21 cellular contexts compared by ENCODE assay signal in the genomic region with DNA sequence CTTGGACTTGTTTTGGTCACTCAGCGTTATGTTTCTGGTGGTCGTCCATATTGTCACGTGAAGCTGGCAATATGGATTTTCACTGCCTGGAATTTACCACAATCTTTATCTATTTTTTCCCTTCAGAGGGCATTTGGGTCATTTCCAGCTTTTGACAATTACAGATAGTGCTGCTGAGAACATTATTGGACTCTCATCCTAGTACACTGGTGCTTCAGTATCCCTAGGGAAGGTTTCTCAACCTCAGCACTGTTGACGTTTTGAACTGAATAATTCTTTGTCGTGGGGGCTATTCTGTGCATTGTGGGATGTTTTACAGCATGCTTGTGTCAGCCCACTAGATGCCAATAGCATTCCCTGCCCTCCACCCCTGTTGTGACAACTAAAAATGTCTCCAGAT.
"Had no signal": no experiment of that assay in that cellular context is flagged by ENCODE, and none has a peak within 500 bp of the region (broad histone marks: within the 10 kb centered on the region; RNA-seq: fewer than 3 reads in every experiment).

No MANE protein-coding gene starts in this region.

- ATAC-seq: activated CD4-positive, alpha-beta T cell treated with anti-CD3 and anti-CD28 coated beads for 36 hours; activated CD8-positive, alpha-beta memory T cell treated with anti-CD3 and anti-CD28 coated beads, Interleukin-2, amount 10 ng/mL, durations not matched to agents 7 days and 5 days; activated CD8-positive, alpha-beta T cell treated with anti-CD3 and anti-CD28 coated beads, Interleukin-2, amount 10 ng/mL, durations not matched to agents 7 days and 5 days; activated naive CD8-positive, alpha-beta T cell treated with anti-CD3 and anti-CD28 coated beads, Interleukin-2, amount 50 U/mL, for 24 hours; esophagus mucosa had no signal

- DNase-seq: activated CD4-positive, alpha-beta memory T cell treated with anti-CD3 and anti-CD28 coated beads for 36 hours; activated CD4-positive, alpha-beta T cell treated with anti-CD3 and anti-CD28 coated beads for 36 hours; activated CD4-positive, alpha-beta T cell treated with anti-CD3 and anti-CD28 coated beads, Interleukin-2, amount 10 ng/mL, durations not matched to agents 24 days and 14 days; activated CD4-positive, CD25-positive, alpha-beta regulatory T cell; activated CD4-positive, CD25-positive, alpha-beta regulatory T cell treated with anti-CD3 and anti-CD28 coated beads, Interleukin-2, amount 50 U/mL, for 72 hours; activated CD8-positive, alpha-beta memory T cell treated with anti-CD3 and anti-CD28 coated beads, Interleukin-2, amount 10 ng/mL, durations not matched to agents 7 days and 5 days; activated CD8-positive, alpha-beta memory T cell treated with anti-CD3 and anti-CD28 coated beads, Interleukin-2, amount 50 U/mL, for 4 hours; activated CD8-positive, alpha-beta T cell treated with anti-CD3 and anti-CD28 coated beads, Interleukin-2, amount 10 ng/mL, durations not matched to agents 7 days and 5 days; activated effector memory CD4-positive, alpha-beta T cell treated with anti-CD3 and anti-CD28 coated beads, Interleukin-2, amount 50 U/mL, for 16 hours; activated naive CD4-positive, alpha-beta T cell treated with anti-CD3 and anti-CD28 coated beads for 36 hours; activated naive CD8-positive, alpha-beta T cell treated with anti-CD3 and anti-CD28 coated beads for 36 hours; activated naive CD8-positive, alpha-beta T cell treated with anti-CD3 and anti-CD28 coated beads, Interleukin-2, amount 50 U/mL, for 24 hours; activated T-cell treated with anti-CD3 and anti-CD28 coated beads, Interleukin-2, amount 50 U/mL, for 1 hour; activated T-cell treated with anti-CD3 and anti-CD28 coated beads, Interleukin-2, amount 50 U/mL, for 48 hours; adrenal gland; dorsolateral prefrontal cortex; effector memory CD4-positive, alpha-beta T cell; endodermal cell; foreskin fibroblast; T-helper 2 cell had no signal
